ENCODE assay signal across 15 cellular contexts in the genomic region with DNA sequence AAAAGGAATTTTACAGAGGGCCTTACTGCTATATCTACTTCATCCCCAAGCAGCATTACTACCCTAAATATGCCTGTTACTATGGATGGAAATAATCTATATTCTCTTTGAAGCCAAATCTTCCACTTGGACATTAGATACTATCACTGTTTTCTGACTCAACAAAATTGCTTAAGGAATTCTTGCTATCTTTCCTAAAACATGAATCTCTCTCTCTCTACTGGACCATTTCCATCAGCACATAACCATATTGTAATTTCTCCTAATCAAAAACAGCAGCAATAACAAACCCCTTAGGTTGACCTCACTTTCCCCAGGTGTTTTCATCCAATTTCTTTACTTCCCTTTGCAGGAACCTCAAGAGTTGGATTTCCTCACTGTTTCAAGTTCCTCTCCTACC.
DNase-seq lines count a peak whose midpoint lies in the region; ATAC-seq and TF ChIP-seq lines count a peak whose summit lies in the region.
"Had no signal": no experiment of that assay in that cellular context is flagged by ENCODE, and none has a peak within 500 bp of the region (broad histone marks: within the 10 kb centered on the region; RNA-seq: fewer than 3 reads in every experiment).

No MANE protein-coding gene starts in this region.

- no peaks in the 10 kb centered on the region for H4K20me1 ChIP-seq in GM23248 (ENCODE audit: insufficient read depth)
- no peaks in the 10 kb centered on the region for H4K20me1 ChIP-seq in smooth muscle cell (ENCODE audit: low read depth)
- H4K20me1 ChIP-seq: BLaER1 treated with 17β-estradiol and CSF1 and Interleukin-3, amounts not matched to agents 10 nM and 100 nM had no signal

- H3K9me3 ChIP-seq in GM23248 (ENCODE audit: low read depth) = no peaks in the 10 kb centered on the region
- peaks cover 23% of the 10 kb centered on the region; the same call in 1 of the 2 replicates for H3K9me3 ChIP-seq in Panc1 (ENCODE audit: control insufficient read depth, insufficient read depth, low read depth, low read length)
- no peaks in the 10 kb centered on the region for H3K9me3 ChIP-seq in smooth muscle cell (replicated peaks; ENCODE audit: low read depth)
- H3K9me3 ChIP-seq: HAP-1 had no signal

- ATAC-seq in Panc1 = no peak
- ATAC-seq in foreskin keratinocyte = no peak

- DNase-seq in GM23248 = no peak
- DNase-seq in Panc1 (ENCODE audit: low read depth, low spot score) = no peak
- peak; percentile 39 for DNase-seq in fibroblast of peridontal ligament (ENCODE audit: extremely low read depth)
- DNase-seq in smooth muscle cell (lab: John Stamatoyannopoulos, UW; ENCODE audit: unreplicated experiment) = no peak
- no peak for DNase-seq in progenitor cell of endocrine pancreas (ENCODE audit: low spot score, unreplicated experiment)
- DNase-seq in foreskin keratinocyte = no peak
- DNase-seq in activated CD4-positive, CD25-positive, alpha-beta regulatory T cell (lab: John Stamatoyannopoulos, UW) = no peak
- DNase-seq: ACHN; Calu3; CD4-positive, CD25-positive, alpha-beta regulatory T cell; DMS 273 treated with DMSO at 0.1 percent for 48 hours; KBM-7 had no signal

- H3K36me3 Mint-ChIP-seq in progenitor cell of endocrine pancreas (ENCODE audit: insufficient read depth) = no peaks in the 10 kb centered on the region
- H3K36me3 Mint-ChIP-seq: CD4-positive, CD25-positive, alpha-beta regulatory T cell had no signal

- H3K27ac ChIP-seq in GM23248 = peak overlapping the region; percentile 89
- H3K27ac ChIP-seq in Panc1 (ENCODE audit: low read length) = peak overlapping the region; percentile 25; the same call in 1 of the 2 replicates
- H3K27ac ChIP-seq in smooth muscle cell (ENCODE audit: low read depth) = peak overlapping the region; percentile 23
- no peak overlapping the region for H3K27ac ChIP-seq in foreskin keratinocyte
- H3K27ac ChIP-seq: BLaER1 treated with 17β-estradiol and CSF1 and Interleukin-3, amounts not matched to agents 10 nM and 100 nM; HL-60 had no signal

- H3K9ac ChIP-seq in GM23248 = no peak overlapping the region
- H3K9ac ChIP-seq in smooth muscle cell (ENCODE audit: low read depth) = no peak overlapping the region
- H3K9ac ChIP-seq: BLaER1 treated with 17β-estradiol and CSF1 and Interleukin-3, amounts not matched to agents 10 nM and 100 nM had no signal

- intact Hi-C loops in Panc1 (cut with micrococcal nuclease; ENCODE audit: unreplicated experiment) = no loop called here

- H3K79me2 ChIP-seq in GM23248 (ENCODE audit: insufficient read depth) = peaks cover 70% of the 10 kb centered on the region
- H3K79me2 ChIP-seq in smooth muscle cell (ENCODE audit: low read depth) = peaks cover 54% of the 10 kb centered on the region

- POLR2A ChIA-PET in Panc1 (lab: Charles Lee) = no interaction called here

- BruUV-seq in Panc1 (replicated peaks; lab: Mats Ljungman, UMichigan) = no TSS peak

- TF ChIP-seq CTCF in Panc1 (IDR thresholded peaks at IDR 0.05) (no peak), smooth muscle cell (IDR thresholded peaks at IDR 0.05; ENCODE audit: borderline replicate concordance, insufficient read depth, poor library complexity, severe bottlenecking) (no peak), progenitor cell of endocrine pancreas (IDR thresholded peaks at IDR 0.05; ENCODE audit: unreplicated experiment) (no peak), foreskin keratinocyte (conservative IDR thresholded peaks at IDR 0.05) (no peak)

- H3K9me2 ChIP-seq in GM23248 (ENCODE audit: insufficient read depth) = no peaks in the 10 kb centered on the region

- H3K27ac Mint-ChIP-seq in progenitor cell of endocrine pancreas = no peak overlapping the region
- H3K27ac Mint-ChIP-seq: CD4-positive, CD25-positive, alpha-beta regulatory T cell had no signal

- H3K4me3 ChIP-seq in GM23248 (no peak overlapping the region), Panc1 (ENCODE audit: low read depth in 2 of 2, low read length in 2 of 2) (no peak overlapping the region), smooth muscle cell (no peak overlapping the region)
- H3K4me3 ChIP-seq: BLaER1 treated with 17β-estradiol and CSF1 and Interleukin-3, amounts not matched to agents 10 nM and 100 nM; HAP-1 had no signal

- no peaks in the 10 kb centered on the region for H3K4me1 Mint-ChIP-seq in progenitor cell of endocrine pancreas (ENCODE audit: low read depth)
- H3K4me1 Mint-ChIP-seq: CD4-positive, CD25-positive, alpha-beta regulatory T cell had no signal

- peak overlapping the region; percentile 10 for H3K4me2 ChIP-seq in GM23248 (ENCODE audit: unreplicated experiment)
- no peak overlapping the region for H3K4me2 ChIP-seq in smooth muscle cell
- H3K4me2 ChIP-seq: BLaER1 treated with 17β-estradiol and CSF1 and Interleukin-3, amounts not matched to agents 10 nM and 100 nM had no signal

- peaks cover 96% of the 10 kb centered on the region for H3F3A ChIP-seq in GM23248 (ENCODE audit: insufficient read depth)
- peaks cover 47% of the 10 kb centered on the region for H3F3A ChIP-seq in smooth muscle cell (ENCODE audit: low read depth)

- peaks cover 29% of the 10 kb centered on the region for H3K36me3 ChIP-seq in GM23248 (ENCODE audit: low read depth)
- H3K36me3 ChIP-seq in Panc1 (ENCODE audit: control insufficient read depth, insufficient read depth, low read length) = no peaks in the 10 kb centered on the region
- no peaks in the 10 kb centered on the region for H3K36me3 ChIP-seq in smooth muscle cell (ENCODE audit: low read depth)
- H3K36me3 ChIP-seq: BLaER1 treated with 17β-estradiol and CSF1 and Interleukin-3, amounts not matched to agents 10 nM and 100 nM; HAP-1 had no signal

- H3K27me3 ChIP-seq in GM23248 (replicated peaks; ENCODE audit: insufficient read depth) = no peaks in the 10 kb centered on the region
- no peaks in the 10 kb centered on the region for H3K27me3 ChIP-seq in Panc1 (ENCODE audit: control insufficient read depth, insufficient read depth, low read length)
- no peaks in the 10 kb centered on the region for H3K27me3 ChIP-seq in smooth muscle cell (ENCODE audit: low read depth)
- H3K27me3 ChIP-seq in foreskin keratinocyte = no peaks in the 10 kb centered on the region
- H3K27me3 ChIP-seq: BLaER1 treated with 17β-estradiol and CSF1 and Interleukin-3, amounts not matched to agents 10 nM and 100 nM had no signal

- no peaks in the 10 kb centered on the region for H3K9me3 Mint-ChIP-seq in progenitor cell of endocrine pancreas (ENCODE audit: low read depth)

- H3K4me1 ChIP-seq in GM23248 (ENCODE audit: insufficient read depth) (peaks cover 63% of the 10 kb centered on the region), Panc1 (ENCODE audit: control insufficient read depth, insufficient read depth, low read length) (peaks cover 25% of the 10 kb centered on the region), smooth muscle cell (ENCODE audit: low read depth) (peaks cover 33% of the 10 kb centered on the region), foreskin keratinocyte (peaks cover 42% of the 10 kb centered on the region)
- H3K4me1 ChIP-seq: HAP-1 had no signal

- no peaks in the 10 kb centered on the region for H3K27me3 Mint-ChIP-seq in progenitor cell of endocrine pancreas

- H2AFZ ChIP-seq in GM23248 (no peak overlapping the region), smooth muscle cell (ENCODE audit: low read depth) (no peak overlapping the region)

- H3K4me3 Mint-ChIP-seq in progenitor cell of endocrine pancreas (ENCODE audit: low read depth) = no peak overlapping the region
- H3K4me3 Mint-ChIP-seq: CD4-positive, CD25-positive, alpha-beta regulatory T cell had no signal

- in situ Hi-C loops in GM23248 (cut with MboI) (no loop called here), Panc1 (cut with HindIII; ENCODE audit: low pct_unique_long_range_greater_than_20kb, low sequenced_read_pairs) (no loop called here)

- CTCF ChIA-PET in Panc1 (lab: Charles Lee) = no interaction called here
